ENCODE assay signal across 15 cellular contexts in the genomic region with DNA sequence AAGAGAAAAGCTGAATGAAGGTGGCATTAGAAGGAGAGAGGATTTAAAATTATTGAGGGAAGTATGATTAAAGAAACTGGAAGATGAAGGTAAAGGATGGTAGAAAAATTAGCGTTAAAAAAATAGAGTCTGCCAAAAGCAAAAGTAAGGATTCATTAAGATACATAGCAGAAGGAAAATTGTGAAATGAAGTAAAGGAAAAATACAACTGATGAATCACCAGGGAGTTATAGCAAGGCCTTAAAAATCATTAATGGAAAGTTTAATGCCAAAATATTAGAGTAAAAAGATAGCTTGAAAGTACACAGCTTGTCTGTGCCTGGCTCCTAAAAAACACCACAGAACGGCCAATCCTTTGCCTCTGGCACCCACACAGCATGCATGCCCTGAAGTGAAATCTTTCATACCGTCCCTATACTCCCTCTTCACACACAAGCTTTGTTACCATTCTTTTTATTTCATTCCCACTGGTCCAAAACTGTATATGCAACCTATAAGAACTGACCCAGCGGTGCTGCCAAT.
"Had no signal": no experiment of that assay in that cellular context is flagged by ENCODE, and none has a peak within 500 bp of the region (broad histone marks: within the 10 kb centered on the region; RNA-seq: fewer than 3 reads in every experiment).

No MANE protein-coding gene starts in this region.

- ATAC-seq: activated T-cell treated with anti-CD3 and anti-CD28 coated beads, Interleukin-2, amount 50 U/mL, for 72 hours; natural killer cell; stimulated activated effector memory CD8-positive, alpha-beta T cell treated with anti-CD3 and anti-CD28 coated beads, Interleukin-12 subunit alpha, Interleukin-12 subunit beta, amount 100 ng/mL, for 72 hours had no signal

- H3K9me3 ChIP-seq: neutrophil, sigmoid colon, stomach had no signal

- H3K27me3 ChIP-seq: neutrophil, sigmoid colon, stomach had no signal

- H3K4me1 ChIP-seq: parathyroid adenoma had no signal

- H3K9ac ChIP-seq: parathyroid adenoma had no signal

- H3K4me3 ChIP-seq: sigmoid colon, stomach had no signal

- DNase-seq: activated CD4-positive, alpha-beta T cell treated with anti-CD3 and anti-CD28 coated beads for 1 hour; activated CD8-positive, alpha-beta memory T cell treated with anti-CD3 and anti-CD28 coated beads for 24 hours; activated CD8-positive, alpha-beta memory T cell treated with anti-CD3 and anti-CD28 coated beads, Interleukin-2, amount 50 U/mL, for 48 hours; activated effector memory CD4-positive, alpha-beta T cell treated with anti-CD3 and anti-CD28 coated beads, Interleukin-2, amount 50 U/mL, for 16 hours; activated T-cell treated with anti-CD3 and anti-CD28 coated beads, Interleukin-2, amount 50 U/mL, for 72 hours; amniotic stem cell; left cardiac atrium; natural killer cell; sigmoid colon; stimulated activated CD4-positive, alpha-beta T cell treated with anti-CD3 and anti-CD28 coated beads, Interleukin-4, amount 100 ng/mL, for 24 hours; stomach; WERI-Rb-1 had no signal

- H3K36me3 ChIP-seq: neutrophil, sigmoid colon, stomach, WERI-Rb-1 had no signal
